ENCODE assay signal across 1 cellular context in the genomic region with DNA sequence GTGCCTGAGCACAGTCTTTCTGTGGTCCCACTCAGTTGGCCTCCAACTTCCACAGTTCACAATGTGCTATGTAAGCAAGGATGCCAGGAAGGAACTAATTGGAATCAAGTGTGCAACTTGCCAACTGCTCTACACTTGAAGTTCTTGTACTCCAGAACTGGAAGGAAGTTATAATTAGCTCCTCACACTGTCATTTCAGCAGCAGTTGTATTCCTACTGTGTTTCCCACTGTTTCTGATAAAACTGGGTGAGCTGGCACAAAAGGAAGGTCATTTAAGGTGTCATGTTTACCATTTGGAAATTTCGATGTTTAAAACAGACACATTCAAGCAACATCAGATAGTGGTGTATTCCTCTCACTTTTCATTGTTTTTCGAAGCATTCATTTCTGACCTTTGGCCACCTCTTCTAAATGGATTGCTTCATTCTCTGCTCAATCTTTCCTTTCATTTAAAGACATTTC.
TF ChIP-seq lines count a peak whose summit lies in the region.

No MANE protein-coding gene starts in this region.

TF ChIP-seq in HepG2, 621 proteins besides CTCF, POLR2A, EP300 and RAD21 (continued from another document and continues in another):
- TF ChIP-seq, protein P1, sequence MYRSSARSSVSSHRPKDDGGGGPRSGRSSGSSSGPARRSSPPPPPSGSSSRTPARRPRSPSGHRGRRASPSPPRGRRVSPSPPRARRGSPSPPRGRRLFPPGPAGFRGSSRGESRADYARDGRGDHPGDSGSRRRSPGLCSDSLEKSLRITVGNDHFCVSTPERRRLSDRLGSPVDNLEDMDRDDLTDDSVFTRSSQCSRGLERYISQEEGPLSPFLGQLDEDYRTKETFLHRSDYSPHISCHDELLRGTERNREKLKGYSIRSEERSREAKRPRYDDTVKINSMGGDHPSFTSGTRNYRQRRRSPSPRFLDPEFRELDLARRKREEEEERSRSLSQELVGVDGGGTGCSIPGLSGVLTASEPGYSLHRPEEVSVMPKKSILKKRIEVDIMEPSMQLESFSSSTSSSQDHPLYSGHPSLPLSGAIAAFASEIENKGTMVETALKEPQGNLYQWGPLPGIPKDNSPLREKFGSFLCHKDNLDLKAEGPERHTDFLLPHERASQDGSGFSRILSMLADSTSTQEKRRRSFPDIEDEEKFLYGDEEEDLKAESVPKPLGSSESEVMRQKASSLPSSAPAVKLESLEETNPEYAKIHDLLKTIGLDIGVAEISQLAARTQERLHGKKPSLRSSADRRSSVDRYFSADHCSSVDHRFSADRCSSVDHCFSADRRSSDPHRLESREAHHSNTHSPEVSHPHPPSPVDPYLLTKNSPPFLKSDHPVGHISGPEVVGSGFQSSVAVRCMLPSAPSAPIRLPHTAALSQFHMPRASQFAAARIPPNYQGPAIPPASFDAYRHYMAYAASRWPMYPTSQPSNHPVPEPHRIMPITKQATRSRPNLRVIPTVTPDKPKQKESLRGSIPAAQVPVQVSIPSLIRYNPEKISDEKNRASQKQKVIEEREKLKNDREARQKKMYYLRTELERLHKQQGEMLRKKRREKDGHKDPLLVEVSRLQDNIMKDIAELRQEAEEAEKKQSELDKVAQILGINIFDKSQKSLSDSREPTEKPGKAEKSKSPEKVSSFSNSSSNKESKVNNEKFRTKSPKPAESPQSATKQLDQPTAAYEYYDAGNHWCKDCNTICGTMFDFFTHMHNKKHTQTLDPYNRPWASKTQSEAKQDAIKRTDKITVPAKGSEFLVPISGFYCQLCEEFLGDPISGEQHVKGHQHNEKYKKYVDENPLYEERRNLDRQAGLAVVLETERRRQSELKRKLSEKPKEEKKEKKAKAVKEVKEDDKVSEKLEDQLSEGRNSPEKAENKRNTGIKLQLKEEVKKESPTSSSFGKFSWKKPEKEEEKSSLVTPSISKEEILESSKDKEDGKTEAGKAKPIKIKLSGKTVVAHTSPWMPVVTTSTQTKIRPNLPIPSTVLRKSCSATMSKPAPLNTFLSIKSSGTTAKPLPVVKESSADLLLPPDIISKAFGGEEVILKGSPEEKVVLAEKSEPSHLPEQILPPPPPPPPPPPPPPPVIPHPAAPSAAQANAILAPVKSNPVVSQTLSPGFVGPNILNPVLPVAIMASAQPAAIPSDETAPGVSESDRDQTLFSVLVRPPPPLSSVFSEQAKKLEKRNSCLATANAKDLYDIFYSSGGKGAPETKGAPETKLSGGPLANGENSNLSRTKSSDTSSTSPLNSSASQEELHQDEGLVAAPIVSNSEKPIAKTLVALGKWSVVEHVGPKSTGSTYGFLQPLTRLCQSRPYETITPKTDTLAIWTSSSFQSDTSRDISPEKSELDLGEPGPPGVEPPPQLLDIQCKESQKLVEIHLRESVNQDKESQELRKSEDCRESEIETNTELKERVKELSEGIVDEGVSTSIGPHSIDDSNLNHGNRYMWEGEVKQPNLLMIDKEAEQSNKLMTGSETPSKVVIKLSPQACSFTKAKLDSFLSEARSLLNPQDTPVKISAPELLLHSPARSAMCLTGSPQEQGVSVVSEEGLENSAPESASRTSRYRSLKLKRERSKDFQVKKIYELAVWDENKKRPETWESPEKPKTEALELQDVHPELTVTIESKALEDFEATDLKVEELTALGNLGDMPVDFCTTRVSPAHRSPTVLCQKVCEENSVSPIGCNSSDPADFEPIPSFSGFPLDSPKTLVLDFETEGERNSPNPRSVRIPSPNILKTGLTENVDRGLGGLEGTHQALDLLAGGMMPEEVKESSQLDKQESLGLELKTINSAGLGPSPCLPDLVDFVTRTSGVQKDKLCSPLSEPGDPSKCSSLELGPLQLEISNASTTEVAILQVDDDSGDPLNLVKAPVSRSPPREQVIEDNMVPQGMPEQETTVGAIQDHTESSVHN (CRISPR knock-in tag; IDR thresholded peaks at IDR 0.05): no peak
- TF ChIP-seq NR1H2 (CRISPR knock-in tag; IDR thresholded peaks at IDR 0.05; ENCODE audit: borderline replicate concordance, low read depth) (no peak), ONECUT2 (CRISPR knock-in tag; IDR thresholded peaks at IDR 0.05) (no peak), ZNF782 (CRISPR knock-in tag; IDR thresholded peaks at IDR 0.05; ENCODE audit: borderline replicate concordance) (no peak), PLRG1 (conservative IDR thresholded peaks at IDR 0.05) (no peak), ZFP90 (CRISPR knock-in tag; IDR thresholded peaks at IDR 0.05; ENCODE audit: borderline replicate concordance) (no peak), GATAD2A (CRISPR knock-in tag; IDR thresholded peaks at IDR 0.05) (peak; percentile 88), HMGXB4 (CRISPR knock-in tag; IDR thresholded peaks at IDR 0.05; ENCODE audit: borderline replicate concordance in 1 of 2, low read depth in 1 of 2) (no peak), TSC22D2 (CRISPR knock-in tag; IDR thresholded peaks at IDR 0.05; ENCODE audit: borderline replicate concordance) (no peak), ZFP62 (CRISPR knock-in tag; IDR thresholded peaks at IDR 0.05) (no peak), YEATS4 (CRISPR knock-in tag; IDR thresholded peaks at IDR 0.05; ENCODE audit: borderline replicate concordance) (no peak), ZNF264 (CRISPR knock-in tag; IDR thresholded peaks at IDR 0.05) (no peak), ZNF275 (CRISPR knock-in tag; IDR thresholded peaks at IDR 0.05; ENCODE audit: borderline replicate concordance) (no peak), ZHX1 (CRISPR knock-in tag; IDR thresholded peaks at IDR 0.05; ENCODE audit: low read depth) (no peak), CEBPG (CRISPR knock-in tag; IDR thresholded peaks at IDR 0.05) (peak; percentile 89), HMG20B (CRISPR knock-in tag; conservative IDR thresholded peaks at IDR 0.05) (no peak; the same call in 1 of the 2 replicates), TMF1 (CRISPR knock-in tag; IDR thresholded peaks at IDR 0.05; ENCODE audit: low read depth) (no peak), DMAP1 (CRISPR knock-in tag; IDR thresholded peaks at IDR 0.05) (0 out of 2 replicates have a peak, but pooled peaks have one; percentile 20), ZSCAN25 (CRISPR knock-in tag; IDR thresholded peaks at IDR 0.05) (no peak), ZNF446 (CRISPR knock-in tag; IDR thresholded peaks at IDR 0.05) (no peak), DBP (CRISPR knock-in tag; IDR thresholded peaks at IDR 0.05; ENCODE audit: not compliant biosample characterization) (no peak), ZBTB37 (CRISPR knock-in tag; IDR thresholded peaks at IDR 0.05) (no peak), HNF4A (CRISPR knock-in tag; IDR thresholded peaks at IDR 0.05) (peak; percentile 78), FLYWCH1 (CRISPR knock-in tag; IDR thresholded peaks at IDR 0.05) (peak; percentile 96; the same call in 1 of the 2 replicates), PITX1 (CRISPR knock-in tag; IDR thresholded peaks at IDR 0.05) (no peak), HNRNPUL1 (IDR thresholded peaks at IDR 0.05; ENCODE audit: low read depth, low read length) (no peak), XRCC5 (optimal IDR thresholded peaks at IDR 0.05; ENCODE audit: low read length) (no peak), ZNF430 (CRISPR knock-in tag; IDR thresholded peaks at IDR 0.05) (no peak), FOXJ3 (CRISPR knock-in tag; IDR thresholded peaks at IDR 0.05; ENCODE audit: borderline replicate concordance) (peak; percentile 44), ZNF432 (CRISPR knock-in tag; IDR thresholded peaks at IDR 0.05; ENCODE audit: borderline replicate concordance) (no peak), ZNF180 (CRISPR knock-in tag; IDR thresholded peaks at IDR 0.05; ENCODE audit: borderline replicate concordance, low read depth) (no peak), CREM (IDR thresholded peaks at IDR 0.05) (peak; percentile 13; the same call in 1 of the 2 replicates), CREM (CRISPR knock-in tag; IDR thresholded peaks at IDR 0.05) (no peak)
- TF ChIP-seq, protein P2, sequence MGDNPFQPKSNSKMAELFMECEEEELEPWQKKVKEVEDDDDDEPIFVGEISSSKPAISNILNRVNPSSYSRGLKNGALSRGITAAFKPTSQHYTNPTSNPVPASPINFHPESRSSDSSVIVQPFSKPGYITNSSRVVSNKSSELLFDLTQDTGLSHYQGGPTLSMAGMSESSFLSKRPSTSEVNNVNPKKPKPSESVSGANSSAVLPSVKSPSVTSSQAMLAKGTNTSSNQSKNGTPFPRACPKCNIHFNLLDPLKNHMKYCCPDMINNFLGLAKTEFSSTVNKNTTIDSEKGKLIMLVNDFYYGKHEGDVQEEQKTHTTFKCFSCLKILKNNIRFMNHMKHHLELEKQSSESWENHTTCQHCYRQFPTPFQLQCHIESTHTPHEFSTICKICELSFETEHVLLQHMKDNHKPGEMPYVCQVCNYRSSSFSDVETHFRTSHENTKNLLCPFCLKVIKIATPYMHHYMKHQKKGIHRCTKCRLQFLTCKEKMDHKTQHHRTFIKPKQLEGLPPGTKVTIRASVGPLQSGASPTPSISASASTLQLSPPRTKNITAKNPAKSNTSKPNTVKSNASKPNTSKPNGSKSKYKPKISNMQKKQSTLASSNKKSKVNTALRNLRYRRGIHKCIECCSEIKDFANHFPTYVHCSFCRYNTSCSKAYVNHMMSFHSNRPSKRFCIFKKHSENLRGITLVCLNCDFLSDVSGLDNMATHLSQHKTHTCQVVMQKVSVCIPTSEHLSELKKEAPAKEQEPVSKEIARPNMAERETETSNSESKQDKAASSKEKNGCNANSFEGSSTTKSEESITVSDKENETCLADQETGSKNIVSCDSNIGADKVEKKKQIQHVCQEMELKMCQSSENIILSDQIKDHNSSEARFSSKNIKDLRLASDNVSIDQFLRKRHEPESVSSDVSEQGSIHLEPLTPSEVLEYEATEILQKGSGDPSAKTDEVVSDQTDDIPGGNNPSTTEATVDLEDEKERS (CRISPR knock-in tag; IDR thresholded peaks at IDR 0.05): no peak
